ENCODE assay signal across 9 cellular contexts in the genomic region with DNA sequence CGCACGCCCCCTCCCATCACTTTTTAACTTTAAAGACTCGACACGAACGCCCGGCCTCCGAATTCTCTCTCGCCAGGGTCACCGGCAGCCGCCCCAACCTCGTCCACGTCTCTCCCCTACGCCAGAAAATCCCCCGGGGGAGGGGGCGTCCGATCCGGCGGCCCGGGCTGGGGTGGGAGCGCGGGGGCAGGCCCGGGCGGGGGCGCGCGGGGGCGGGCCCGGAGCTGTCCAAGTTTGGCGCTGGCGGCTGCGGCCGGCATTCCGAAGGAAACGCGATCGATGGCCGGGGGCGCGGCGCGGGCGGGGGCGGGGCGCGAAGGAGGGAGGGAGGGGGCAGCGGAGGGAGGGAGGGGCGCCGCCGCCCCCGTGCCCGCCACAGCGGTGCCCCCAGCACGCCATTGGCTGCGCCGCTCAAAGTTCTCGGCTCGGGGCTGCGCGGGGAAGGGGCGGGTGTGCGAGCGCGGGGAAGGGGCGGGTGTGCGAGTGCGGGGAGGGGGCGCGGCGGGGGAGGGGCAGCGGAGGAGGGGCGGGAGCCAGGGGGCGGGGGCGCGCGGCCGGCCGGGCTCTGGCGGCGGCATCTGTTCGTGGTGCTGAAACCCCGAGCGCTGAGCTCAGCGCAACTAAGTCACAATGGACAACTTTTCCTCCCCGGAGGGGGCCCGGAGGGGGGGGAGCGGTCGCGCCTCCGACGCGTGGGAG. TPM values are rescaled to one million over a fixed set of nuclear protein-coding genes. Genes with fewer than 3 reads are reported as not detected.
A peak's percentile ranks its signal among the peaks of the same experiment; 100 is the strongest.
DNase-seq lines count a peak whose midpoint lies in the region; ATAC-seq, FAIRE-seq and TF ChIP-seq lines count a peak whose summit lies in the region.
"Had no signal": no experiment of that assay in that cellular context is flagged by ENCODE, and none has a peak within 500 bp of the region (broad histone marks: within the 10 kb centered on the region; RNA-seq: fewer than 3 reads in every experiment).

No MANE protein-coding gene starts in this region.

- H3K27ac ChIP-seq in astrocyte (ENCODE audit: low read depth, low read length) (no peak overlapping the region), testis (peak overlapping the region; percentile 90 to 95), SJCRH30 (no peak overlapping the region)
- H3K27ac ChIP-seq: neutrophil had no signal

- no peak for ATAC-seq in HG02798 (IDR thresholded peaks at IDR 0.05; ENCODE audit: poor library complexity, unreplicated experiment)

- H3K27me3 ChIP-seq in astrocyte (ENCODE audit: insufficient read depth, low read length) = peaks cover 42% of the 10 kb centered on the region
- H3K27me3 ChIP-seq in testis = no peaks in the 10 kb centered on the region
- H3K27me3 ChIP-seq in SJCRH30 = no peaks in the 10 kb centered on the region

- H3K4me3 ChIP-seq in astrocyte (ENCODE audit: insufficient read depth, low read depth, low read length) (peak overlapping the region; percentile 33), testis (peak overlapping the region; percentile 69 to 78), SJCRH30 (no peak overlapping the region)

- peaks cover 11% of the 10 kb centered on the region for H3K79me2 ChIP-seq in astrocyte (ENCODE audit: insufficient read depth, low read length)

- no peak for TF ChIP-seq POLR2A in testis (IDR thresholded peaks at IDR 0.05)

- peak overlapping the region; percentile 80 for H3K4me3 Mint-ChIP-seq in astrocyte (ENCODE audit: unreplicated experiment)

- H2AFZ ChIP-seq in astrocyte (ENCODE audit: low read depth, low read length) = no peak overlapping the region

- H3K9me3 ChIP-seq in astrocyte (ENCODE audit: insufficient read depth, low read depth, low read length) (no peaks in the 10 kb centered on the region), testis (no peaks in the 10 kb centered on the region), SJCRH30 (replicated peaks) (no peaks in the 10 kb centered on the region)
- H3K9me3 ChIP-seq: neutrophil had no signal

- DNase-seq in HuH-7.5 (ENCODE audit: low spot score) (peak; percentile 71), astrocyte (ENCODE audit: low read depth) (peak; percentile 27), iPS-NIHi11 (ENCODE audit: low spot score) (peak; percentile 87), testis (peak; percentile 80), NCI-H345 treated with DMSO at 0.1 percent for 48 hours (lab: John Stamatoyannopoulos, UW; ENCODE audit: unreplicated experiment) (no peak), SJCRH30 (no peak)

- peaks cover under 1% of the 10 kb centered on the region for H3K27me3 Mint-ChIP-seq in astrocyte (ENCODE audit: low read depth, unreplicated experiment)

- no peaks in the 10 kb centered on the region for H3K36me3 Mint-ChIP-seq in astrocyte (ENCODE audit: low read depth, unreplicated experiment)

- peaks cover 13% of the 10 kb centered on the region for H4K20me1 ChIP-seq in astrocyte (ENCODE audit: insufficient read depth, low read length)

- intact Hi-C loops in testis (cut with DNase I; ENCODE audit: low total_unique reads) = no loop called here

- TF ChIP-seq CTCF in astrocyte (IDR thresholded peaks at IDR 0.05; ENCODE audit: insufficient read depth, low read depth, low read length) (no peak), testis (IDR thresholded peaks at IDR 0.05) (no peak)

- H3K4me2 ChIP-seq in astrocyte (ENCODE audit: low read length) = peak overlapping the region; percentile 96

- peaks cover 16% of the 10 kb centered on the region for H3K4me1 Mint-ChIP-seq in astrocyte (ENCODE audit: low read depth, unreplicated experiment)

- H3K9ac ChIP-seq in astrocyte (ENCODE audit: low read length) = no peak overlapping the region

- H3K4me1 ChIP-seq in astrocyte (ENCODE audit: insufficient read depth, low read length) (peaks cover 8% of the 10 kb centered on the region), testis (peaks cover 21% of the 10 kb centered on the region), SJCRH30 (no peaks in the 10 kb centered on the region)

- FAIRE-seq in astrocyte (lab: Jason Lieb, UNC) = no peak

- WGBS in testis, 2 donors = 1% methylated on average over 13 to 65 of the region's 91 CpGs

- no peaks in the 10 kb centered on the region for H3K9me3 Mint-ChIP-seq in astrocyte (ENCODE audit: unreplicated experiment)

- H3K36me3 ChIP-seq in astrocyte (ENCODE audit: insufficient read depth, low read length) = no peaks in the 10 kb centered on the region
- no peaks in the 10 kb centered on the region for H3K36me3 ChIP-seq in testis (ENCODE audit: low read depth, missing control alignments)
- H3K36me3 ChIP-seq in SJCRH30 = no peaks in the 10 kb centered on the region
- H3K36me3 ChIP-seq: neutrophil had no signal

- H3K27ac Mint-ChIP-seq in astrocyte (ENCODE audit: unreplicated experiment) = no peak overlapping the region

RNA-seq across cellular contexts. Expression of a gene that starts 2.4 kb away (rescaled TPM):
- total RNA-seq in astrocyte = 6.0 and 6.3 TPM in 2 replicates
- 10 to 100 TPM; 19.0 to 37.9 TPM for total RNA-seq in testis
- 8.5 TPM for polyA plus RNA-seq in testis (ENCODE audit: insufficient read depth, low read depth, low replicate concordance)
- 2.9 and 5.8 TPM in 2 replicates for total RNA-seq in SJCRH30 (2014; rRNA removed; shearing (Covaris generic))
- total RNA-seq: RPMI7951 had no signal

Comparison
In these comparisons a context has a peak if more than half of its experiments do, and no peak if none do; other contexts are left out.
1. DNase-seq: peak in HuH-7.5 (single experiment), astrocyte (single experiment), iPS-NIHi11 (single experiment) and testis (single experiment); none in NCI-H345 treated with DMSO at 0.1 percent for 48 hours (single experiment) and SJCRH30 (0 of 2).
2. H3K27ac ChIP-seq: peak in testis (2 of 2); none in astrocyte (single experiment) and SJCRH30 (single experiment).